ENCODE assay signal across 8 cellular contexts in the genomic region with DNA sequence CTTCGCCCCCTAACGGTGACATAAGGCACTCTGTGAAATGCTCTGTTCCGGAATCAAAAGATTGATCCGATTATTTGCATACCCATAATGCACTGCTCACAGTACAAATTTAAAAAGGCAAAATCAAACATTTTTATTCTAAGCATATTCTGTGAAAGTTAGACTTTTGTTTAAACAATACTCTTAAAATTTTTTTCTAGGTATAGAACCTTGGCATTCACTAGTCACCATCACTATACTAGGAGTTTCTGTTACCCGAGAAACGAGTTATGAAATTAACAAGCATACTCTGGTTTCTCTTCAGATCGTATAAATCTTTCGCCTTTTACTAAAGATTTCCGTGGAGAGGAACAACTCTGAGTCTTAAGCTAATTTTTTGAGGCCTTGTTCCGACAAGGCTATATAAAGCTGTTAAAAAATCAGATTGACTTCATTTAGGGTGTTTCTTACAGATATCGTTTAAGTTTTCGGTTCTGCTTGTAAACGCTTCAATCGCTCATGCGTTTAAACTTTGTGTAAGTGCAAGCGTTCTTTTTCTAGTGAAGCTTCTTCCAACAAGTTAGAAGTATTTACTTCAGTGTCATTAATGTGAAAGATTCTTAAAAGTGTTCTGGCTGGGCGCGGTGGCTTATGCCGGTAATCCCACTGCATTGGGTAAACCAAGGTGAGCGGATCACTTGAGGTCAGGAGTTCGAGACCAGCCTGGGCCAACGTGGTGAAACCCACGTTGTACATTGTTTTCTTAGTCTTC. TPM values are rescaled to one million over a fixed set of nuclear protein-coding genes. Genes with fewer than 3 reads are reported as not detected.
DNase-seq lines count a peak whose midpoint lies in the region; ATAC-seq and TF ChIP-seq lines count a peak whose summit lies in the region.

A gene (plus strand): TSS at position 285 of the 751 bp plus-strand sequence.

- H3K9me3 Mint-ChIP-seq in T-helper 1 cell treated with Interleukin-12 subunit alpha and Interleukin-12 subunit beta and Interleukin-4 antibody, amounts not matched to agents 30 μg/mL and 1 μg/mL, for 36 hours, result no peaks in the 10 kb centered on the region

- H3K27ac ChIP-seq in ascending aorta (peak within 1 kb of the TSS; percentile 81 to 85), rectal smooth muscle tissue (ENCODE audit: low read depth, low read length) (peak within 1 kb of the TSS; percentile 89)

- H3K4me3 Mint-ChIP-seq in T-helper 1 cell treated with Interleukin-12 subunit alpha and Interleukin-12 subunit beta and Interleukin-4 antibody, amounts not matched to agents 30 μg/mL and 1 μg/mL, for 36 hours, result peak within 1 kb of the TSS; percentile 93

- no peaks in the 10 kb centered on the region for H3K27me3 Mint-ChIP-seq in T-helper 1 cell treated with Interleukin-12 subunit alpha and Interleukin-12 subunit beta and Interleukin-4 antibody, amounts not matched to agents 30 μg/mL and 1 μg/mL, for 36 hours (ENCODE audit: low read depth)

- peak within 1 kb of the TSS; percentile 58 to 73 for H3K4me3 ChIP-seq in ascending aorta
- H3K4me3 ChIP-seq in rectal smooth muscle tissue (ENCODE audit: low read length), result peak within 1 kb of the TSS; percentile 71

- H3K9me3 ChIP-seq in ascending aorta, result no peaks in the 10 kb centered on the region

- no peaks in the 10 kb centered on the region for H3K27me3 ChIP-seq in ascending aorta
- H3K27me3 ChIP-seq in rectal smooth muscle tissue (ENCODE audit: control insufficient read depth, insufficient read depth, low read length), result no peaks in the 10 kb centered on the region

- H3K4me1 Mint-ChIP-seq in T-helper 1 cell treated with Interleukin-12 subunit alpha and Interleukin-12 subunit beta and Interleukin-4 antibody, amounts not matched to agents 30 μg/mL and 1 μg/mL, for 36 hours (ENCODE audit: low read depth), result peaks cover 25% of the 10 kb centered on the region

- in situ Hi-C loops in GM13976 (cut with MboI; ENCODE audit: low sequenced_read_pairs, unreplicated experiment), result no loop called here

- H3K36me3 Mint-ChIP-seq in T-helper 1 cell treated with Interleukin-12 subunit alpha and Interleukin-12 subunit beta and Interleukin-4 antibody, amounts not matched to agents 30 μg/mL and 1 μg/mL, for 36 hours (ENCODE audit: low read depth), result no peaks in the 10 kb centered on the region

- H3K27ac Mint-ChIP-seq in T-helper 1 cell treated with Interleukin-12 subunit alpha and Interleukin-12 subunit beta and Interleukin-4 antibody, amounts not matched to agents 30 μg/mL and 1 μg/mL, for 36 hours, result peak within 1 kb of the TSS; percentile 96

- H3K9ac ChIP-seq in rectal smooth muscle tissue (ENCODE audit: low read length), result peak within 1 kb of the TSS; percentile 47

- H3K36me3 ChIP-seq in ascending aorta (no peaks in the 10 kb centered on the region), rectal smooth muscle tissue (ENCODE audit: control insufficient read depth, insufficient read depth, low read length) (no peaks in the 10 kb centered on the region)

- peak; percentile 66 for ATAC-seq in HG02798 (IDR thresholded peaks at IDR 0.05; ENCODE audit: poor library complexity, unreplicated experiment)

- intact Hi-C loops in ascending aorta (cut with DNase I), result loop anchor here (1.0 to 5.0 kb wide), 2 partner anchors 9 to 1418 kb away; no protein-coding TSS in a partner anchor

- TF ChIP-seq CTCF in GM13976 (IDR thresholded peaks at IDR 0.05; ENCODE audit: borderline replicate concordance, control extremely low read depth, extremely low read depth, insufficient read depth, missing control alignments), result peak; percentile 81
- TF ChIP-seq CTCF in ascending aorta (IDR thresholded peaks at IDR 0.05), result peak; percentile 74 to 87 (median 79)

- peak; percentile 82 for DNase-seq in GM13976 (ENCODE audit: low spot score)
- DNase-seq in NCI-H1436 (lab: John Stamatoyannopoulos, UW), result peak; percentile 87
- peak in 1 of 2 donors; percentile 78 for DNase-seq in ascending aorta (ENCODE audit: low spot score in 2 of 2)
- peak; percentile 67 for DNase-seq in hepatic stellate cell (ENCODE audit: low spot score)
- no peak for DNase-seq in HuH-7.5 (ENCODE audit: low spot score)

- H3K4me1 ChIP-seq in ascending aorta (peaks cover 0 to 9% of the 10 kb centered on the region in 2 donors), rectal smooth muscle tissue (ENCODE audit: control insufficient read depth, insufficient read depth, low read length) (peaks cover 4% of the 10 kb centered on the region)

RNA-seq across cellular contexts. Expression of the gene that starts here (rescaled TPM):
- not detected for total RNA-seq in ascending aorta
